8 cellular contexts compared by ENCODE assay signal in the genomic region with DNA sequence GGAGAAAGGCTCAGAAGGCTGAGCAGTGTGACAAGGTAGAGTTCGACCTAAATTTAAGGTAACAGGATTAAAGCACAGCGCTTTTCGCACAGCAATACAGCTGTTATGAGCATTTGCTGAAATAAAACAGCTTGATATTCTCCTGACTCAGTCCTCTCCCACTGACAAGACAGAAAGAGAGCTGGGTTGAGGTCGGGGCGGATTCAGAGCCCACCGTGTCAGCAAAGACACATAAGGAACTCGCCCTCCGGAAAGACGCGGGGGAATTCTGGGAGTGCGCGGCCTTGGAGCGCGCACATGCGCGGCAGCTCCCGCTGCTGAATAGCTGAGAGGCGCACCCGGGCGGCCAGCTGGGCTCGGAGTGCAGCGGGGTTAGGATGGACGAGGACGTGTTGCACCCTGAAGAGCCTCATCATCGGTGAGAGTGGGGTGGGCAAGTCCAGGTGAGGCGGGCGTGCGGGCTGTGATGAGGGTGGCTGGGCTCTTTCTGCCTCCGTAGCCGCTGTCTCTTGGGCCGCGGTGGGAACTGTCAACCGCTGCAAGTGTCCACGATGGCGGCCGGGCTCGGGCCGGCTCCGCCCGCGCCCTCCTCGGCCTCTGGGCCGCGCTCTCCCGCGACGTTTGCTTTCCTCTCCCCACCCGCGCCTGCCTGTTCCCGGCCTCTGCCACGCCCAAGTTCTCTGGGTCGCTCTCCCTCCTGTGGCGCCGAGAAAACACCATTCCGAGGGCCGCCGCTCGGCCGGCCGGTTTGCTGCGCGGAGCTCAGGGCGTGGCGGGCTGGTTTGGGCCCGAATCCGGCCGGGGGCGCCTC.
DNase-seq lines count a peak whose midpoint lies in the region; ATAC-seq and FAIRE-seq lines count a peak whose summit lies in the region.

No MANE protein-coding gene starts in this region.

- H3K4me3 Mint-ChIP-seq in activated naive CD8-positive, alpha-beta T cell, result peak overlapping the region; percentile 98

- peak; percentile 71 for FAIRE-seq in HTR-8/SVneo (lab: Jason Lieb, UNC)

- no peaks in the 10 kb centered on the region for H3K27me3 Mint-ChIP-seq in activated naive CD8-positive, alpha-beta T cell

- H3K27ac Mint-ChIP-seq in activated naive CD8-positive, alpha-beta T cell, result peak overlapping the region; percentile 91

- peak; percentile 72 for ATAC-seq in GM21381 (IDR thresholded peaks at IDR 0.05; ENCODE audit: unreplicated experiment)
- ATAC-seq in Right ventricle myocardium inferior, result peak; percentile 98

- H3K36me3 Mint-ChIP-seq in activated naive CD8-positive, alpha-beta T cell, result no peaks in the 10 kb centered on the region

- intact Hi-C loops in Right ventricle myocardium inferior (cut with DNase I), result loop anchor here (5.0 kb wide), 1 partner anchor 38 kb away; no protein-coding TSS in a partner anchor

- H3K9me3 Mint-ChIP-seq in activated naive CD8-positive, alpha-beta T cell (ENCODE audit: low read depth), result no peaks in the 10 kb centered on the region

- peaks cover 29% of the 10 kb centered on the region for H3K4me1 Mint-ChIP-seq in activated naive CD8-positive, alpha-beta T cell (ENCODE audit: low read depth)

- DNase-seq in DMS 273 (lab: John Stamatoyannopoulos, UW; ENCODE audit: unreplicated experiment) (peak; percentile 77), HTR-8/SVneo (ENCODE audit: insufficient read length, low spot score) (peak; percentile 73), RKO (ENCODE audit: low spot score) (peak; percentile 84), Right ventricle myocardium inferior (ENCODE audit: missing footprints) (peak; percentile 90), pulmonary artery endothelial cell (ENCODE audit: low read depth, low spot score) (peak; percentile 19), T-helper 9 cell (no peak)
